Comparison of ENCODE assay signal across 7 cellular contexts in the genomic region with DNA sequence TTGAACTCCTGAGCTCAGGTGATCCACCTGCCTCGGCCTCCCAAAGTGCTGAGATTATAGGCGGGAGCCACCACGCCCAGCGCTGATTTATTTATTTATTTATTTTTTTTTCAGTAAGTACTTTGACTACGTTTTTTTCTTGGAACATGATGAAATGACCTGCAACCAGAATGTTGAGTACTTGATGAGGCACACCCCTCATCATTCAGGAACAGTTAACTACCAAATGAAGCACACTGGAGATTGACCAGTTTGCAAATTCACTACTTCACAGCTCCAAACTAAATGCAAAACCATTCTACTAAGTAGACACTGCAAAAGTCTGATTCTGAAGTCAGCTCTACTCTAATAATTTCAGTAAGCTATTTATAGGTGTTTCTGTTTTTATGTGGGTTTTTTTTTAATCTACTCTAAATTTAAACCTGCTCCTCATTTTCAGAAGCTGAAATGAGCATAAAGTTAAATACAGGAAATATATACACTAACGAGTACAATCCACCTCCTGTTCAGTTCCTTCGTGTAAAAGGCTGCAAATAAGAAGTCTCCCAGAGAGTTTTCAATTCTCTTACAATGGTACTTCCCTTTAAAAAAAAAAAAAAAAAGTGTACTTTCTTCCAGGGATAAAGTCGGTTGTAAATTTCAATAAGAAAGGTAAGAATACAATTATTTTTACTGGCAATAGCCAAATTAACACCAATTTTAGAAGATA.
A peak's percentile ranks its signal among the peaks of the same experiment; 100 is the strongest.
DNase-seq lines count a peak whose midpoint lies in the region; ATAC-seq and TF ChIP-seq lines count a peak whose summit lies in the region.

No MANE protein-coding gene starts in this region.

- POLR2A ChIA-PET in HEK293T (lab: Yijun Ruan, JAX): interaction anchor here (1.2 kb wide), 1 partner anchor 51 kb away, joined by 4 read pairs; a partner anchor contains a TSS

- peak overlapping the region; percentile 83 for H3K4me3 ChIP-seq in fibroblast of pulmonary artery (replicated peaks; ENCODE audit: low read depth, low read length)

- H3K4me3 Mint-ChIP-seq in T-helper 1 cell treated with Interleukin-12 subunit alpha and Interleukin-12 subunit beta and Interleukin-4 antibody, amounts not matched to agents 30 μg/mL and 1 μg/mL, for 36 hours: peak overlapping the region; percentile 85
- H3K4me3 Mint-ChIP-seq in stimulated activated effector memory CD8-positive, alpha-beta T cell treated with anti-CD3 and anti-CD28 coated beads, Interleukin-12 subunit alpha, Interleukin-12 subunit beta, amount 100 ng/mL, for 72 hours: peak overlapping the region; percentile 90

- H3K36me3 Mint-ChIP-seq in T-helper 1 cell treated with Interleukin-12 subunit alpha and Interleukin-12 subunit beta and Interleukin-4 antibody, amounts not matched to agents 30 μg/mL and 1 μg/mL, for 36 hours (ENCODE audit: low read depth): peaks cover 10% of the 10 kb centered on the region
- H3K36me3 Mint-ChIP-seq in stimulated activated effector memory CD8-positive, alpha-beta T cell treated with anti-CD3 and anti-CD28 coated beads, Interleukin-12 subunit alpha, Interleukin-12 subunit beta, amount 100 ng/mL, for 72 hours: peaks cover 22% of the 10 kb centered on the region

- TF ChIP-seq CTCF in fibroblast of pulmonary artery (IDR thresholded peaks at IDR 0.05; ENCODE audit: low read length, missing control alignments): no peak

- CTCF ChIA-PET in HEK293T (lab: Yijun Ruan, JAX): no interaction called here

- peak overlapping the region; percentile 63 for H3K27ac Mint-ChIP-seq in T-helper 1 cell treated with Interleukin-12 subunit alpha and Interleukin-12 subunit beta and Interleukin-4 antibody, amounts not matched to agents 30 μg/mL and 1 μg/mL, for 36 hours
- peak overlapping the region; percentile 96 for H3K27ac Mint-ChIP-seq in stimulated activated effector memory CD8-positive, alpha-beta T cell treated with anti-CD3 and anti-CD28 coated beads, Interleukin-12 subunit alpha, Interleukin-12 subunit beta, amount 100 ng/mL, for 72 hours

- H3K27me3 Mint-ChIP-seq in T-helper 1 cell treated with Interleukin-12 subunit alpha and Interleukin-12 subunit beta and Interleukin-4 antibody, amounts not matched to agents 30 μg/mL and 1 μg/mL, for 36 hours (ENCODE audit: low read depth): no peaks in the 10 kb centered on the region

- H3K9me3 Mint-ChIP-seq in T-helper 1 cell treated with Interleukin-12 subunit alpha and Interleukin-12 subunit beta and Interleukin-4 antibody, amounts not matched to agents 30 μg/mL and 1 μg/mL, for 36 hours: no peaks in the 10 kb centered on the region
- no peaks in the 10 kb centered on the region for H3K9me3 Mint-ChIP-seq in stimulated activated effector memory CD8-positive, alpha-beta T cell treated with anti-CD3 and anti-CD28 coated beads, Interleukin-12 subunit alpha, Interleukin-12 subunit beta, amount 100 ng/mL, for 72 hours

- DNase-seq in HEK293T (ENCODE audit: extremely low spot score): no peak
- peak; percentile 48 for DNase-seq in fibroblast of pulmonary artery (ENCODE audit: low read depth)
- DNase-seq in stimulated activated effector memory CD8-positive, alpha-beta T cell treated with anti-CD3 and anti-CD28 coated beads, Interleukin-12 subunit alpha, Interleukin-12 subunit beta, amount 100 ng/mL, for 72 hours (ENCODE audit: low spot score in 2 of 2): no peak
- DNase-seq in NCI-H1694 treated with DMSO at 0.1 percent for 48 hours (lab: John Stamatoyannopoulos, UW): no peak
- no peak for DNase-seq in COR-L47 (lab: John Stamatoyannopoulos, UW)
- DNase-seq in effector CD4-positive, alpha-beta T cell: no peak

- no peak for ATAC-seq in stimulated activated effector memory CD8-positive, alpha-beta T cell treated with anti-CD3 and anti-CD28 coated beads, Interleukin-12 subunit alpha, Interleukin-12 subunit beta, amount 100 ng/mL, for 72 hours

- H3K4me1 Mint-ChIP-seq in T-helper 1 cell treated with Interleukin-12 subunit alpha and Interleukin-12 subunit beta and Interleukin-4 antibody, amounts not matched to agents 30 μg/mL and 1 μg/mL, for 36 hours (ENCODE audit: low read depth): peaks cover 37% of the 10 kb centered on the region
- peaks cover 38% of the 10 kb centered on the region for H3K4me1 Mint-ChIP-seq in stimulated activated effector memory CD8-positive, alpha-beta T cell treated with anti-CD3 and anti-CD28 coated beads, Interleukin-12 subunit alpha, Interleukin-12 subunit beta, amount 100 ng/mL, for 72 hours

TF ChIP-seq in HEK293T, 16 proteins besides CTCF, POLR2A, EP300 and RAD21:
- TF ChIP-seq ZNF384 (IDR thresholded peaks at IDR 0.05) (peak; percentile 74), SUZ12 (IDR thresholded peaks at IDR 0.05) (no peak)
